ENCODE assay signal across 2 cellular contexts in the genomic region with DNA sequence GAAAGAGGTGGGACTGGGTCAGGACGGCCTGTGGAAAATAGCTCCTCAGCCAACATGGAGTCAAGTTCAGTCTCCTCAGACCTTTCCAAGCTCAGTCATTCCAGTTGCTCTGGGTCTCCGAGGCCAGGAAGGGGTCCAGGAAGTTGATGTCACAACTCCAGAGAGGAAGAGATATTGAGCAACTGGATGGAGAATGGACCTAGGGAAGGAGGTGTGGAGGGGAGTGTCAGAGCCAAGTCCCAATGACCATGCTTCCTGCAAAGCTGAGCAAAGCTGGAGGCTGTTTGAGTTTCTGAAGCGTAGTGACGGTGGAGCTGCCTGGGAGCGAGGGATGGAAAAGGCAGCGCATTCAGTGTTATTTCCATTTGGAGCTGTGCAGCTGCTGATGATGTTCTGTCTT.
TF ChIP-seq lines count a peak whose summit lies in the region.

No MANE protein-coding gene starts in this region.

TF ChIP-seq in liver, 16 proteins besides CTCF, POLR2A, EP300 and RAD21 (continued from another document):
- TF ChIP-seq, protein P1, sequence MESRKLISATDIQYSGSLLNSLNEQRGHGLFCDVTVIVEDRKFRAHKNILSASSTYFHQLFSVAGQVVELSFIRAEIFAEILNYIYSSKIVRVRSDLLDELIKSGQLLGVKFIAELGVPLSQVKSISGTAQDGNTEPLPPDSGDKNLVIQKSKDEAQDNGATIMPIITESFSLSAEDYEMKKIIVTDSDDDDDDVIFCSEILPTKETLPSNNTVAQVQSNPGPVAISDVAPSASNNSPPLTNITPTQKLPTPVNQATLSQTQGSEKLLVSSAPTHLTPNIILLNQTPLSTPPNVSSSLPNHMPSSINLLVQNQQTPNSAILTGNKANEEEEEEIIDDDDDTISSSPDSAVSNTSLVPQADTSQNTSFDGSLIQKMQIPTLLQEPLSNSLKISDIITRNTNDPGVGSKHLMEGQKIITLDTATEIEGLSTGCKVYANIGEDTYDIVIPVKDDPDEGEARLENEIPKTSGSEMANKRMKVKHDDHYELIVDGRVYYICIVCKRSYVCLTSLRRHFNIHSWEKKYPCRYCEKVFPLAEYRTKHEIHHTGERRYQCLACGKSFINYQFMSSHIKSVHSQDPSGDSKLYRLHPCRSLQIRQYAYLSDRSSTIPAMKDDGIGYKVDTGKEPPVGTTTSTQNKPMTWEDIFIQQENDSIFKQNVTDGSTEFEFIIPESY (IDR thresholded peaks at IDR 0.05) = no peak
- TF ChIP-seq YY1 (IDR thresholded peaks at IDR 0.05) = peak; percentile 18

TF ChIP-seq in HepG2, 621 proteins besides CTCF, POLR2A, EP300 and RAD21:
- no peak for TF ChIP-seq ZHX2 (IDR thresholded peaks at IDR 0.05; ENCODE audit: low read depth)
- no peak for TF ChIP-seq ZHX2 (CRISPR knock-in tag; IDR thresholded peaks at IDR 0.05; ENCODE audit: borderline replicate concordance)
- no peak for TF ChIP-seq ZNF569 (CRISPR knock-in tag; IDR thresholded peaks at IDR 0.05; ENCODE audit: borderline replicate concordance)
- TF ChIP-seq, protein P2, sequence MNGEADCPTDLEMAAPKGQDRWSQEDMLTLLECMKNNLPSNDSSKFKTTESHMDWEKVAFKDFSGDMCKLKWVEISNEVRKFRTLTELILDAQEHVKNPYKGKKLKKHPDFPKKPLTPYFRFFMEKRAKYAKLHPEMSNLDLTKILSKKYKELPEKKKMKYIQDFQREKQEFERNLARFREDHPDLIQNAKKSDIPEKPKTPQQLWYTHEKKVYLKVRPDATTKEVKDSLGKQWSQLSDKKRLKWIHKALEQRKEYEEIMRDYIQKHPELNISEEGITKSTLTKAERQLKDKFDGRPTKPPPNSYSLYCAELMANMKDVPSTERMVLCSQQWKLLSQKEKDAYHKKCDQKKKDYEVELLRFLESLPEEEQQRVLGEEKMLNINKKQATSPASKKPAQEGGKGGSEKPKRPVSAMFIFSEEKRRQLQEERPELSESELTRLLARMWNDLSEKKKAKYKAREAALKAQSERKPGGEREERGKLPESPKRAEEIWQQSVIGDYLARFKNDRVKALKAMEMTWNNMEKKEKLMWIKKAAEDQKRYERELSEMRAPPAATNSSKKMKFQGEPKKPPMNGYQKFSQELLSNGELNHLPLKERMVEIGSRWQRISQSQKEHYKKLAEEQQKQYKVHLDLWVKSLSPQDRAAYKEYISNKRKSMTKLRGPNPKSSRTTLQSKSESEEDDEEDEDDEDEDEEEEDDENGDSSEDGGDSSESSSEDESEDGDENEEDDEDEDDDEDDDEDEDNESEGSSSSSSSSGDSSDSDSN (CRISPR knock-in tag; IDR thresholded peaks at IDR 0.05) = no peak
- TF ChIP-seq, protein P3, sequence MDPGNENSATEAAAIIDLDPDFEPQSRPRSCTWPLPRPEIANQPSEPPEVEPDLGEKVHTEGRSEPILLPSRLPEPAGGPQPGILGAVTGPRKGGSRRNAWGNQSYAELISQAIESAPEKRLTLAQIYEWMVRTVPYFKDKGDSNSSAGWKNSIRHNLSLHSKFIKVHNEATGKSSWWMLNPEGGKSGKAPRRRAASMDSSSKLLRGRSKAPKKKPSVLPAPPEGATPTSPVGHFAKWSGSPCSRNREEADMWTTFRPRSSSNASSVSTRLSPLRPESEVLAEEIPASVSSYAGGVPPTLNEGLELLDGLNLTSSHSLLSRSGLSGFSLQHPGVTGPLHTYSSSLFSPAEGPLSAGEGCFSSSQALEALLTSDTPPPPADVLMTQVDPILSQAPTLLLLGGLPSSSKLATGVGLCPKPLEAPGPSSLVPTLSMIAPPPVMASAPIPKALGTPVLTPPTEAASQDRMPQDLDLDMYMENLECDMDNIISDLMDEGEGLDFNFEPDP (CRISPR knock-in tag; conservative IDR thresholded peaks at IDR 0.05) = no peak
- TF ChIP-seq ZNF720 (CRISPR knock-in tag; IDR thresholded peaks at IDR 0.05) = no peak
- TF ChIP-seq ZNF710 (CRISPR knock-in tag; IDR thresholded peaks at IDR 0.05; ENCODE audit: borderline replicate concordance) = no peak
